Comparison of ENCODE assay signal across 12 cellular contexts in the genomic region with DNA sequence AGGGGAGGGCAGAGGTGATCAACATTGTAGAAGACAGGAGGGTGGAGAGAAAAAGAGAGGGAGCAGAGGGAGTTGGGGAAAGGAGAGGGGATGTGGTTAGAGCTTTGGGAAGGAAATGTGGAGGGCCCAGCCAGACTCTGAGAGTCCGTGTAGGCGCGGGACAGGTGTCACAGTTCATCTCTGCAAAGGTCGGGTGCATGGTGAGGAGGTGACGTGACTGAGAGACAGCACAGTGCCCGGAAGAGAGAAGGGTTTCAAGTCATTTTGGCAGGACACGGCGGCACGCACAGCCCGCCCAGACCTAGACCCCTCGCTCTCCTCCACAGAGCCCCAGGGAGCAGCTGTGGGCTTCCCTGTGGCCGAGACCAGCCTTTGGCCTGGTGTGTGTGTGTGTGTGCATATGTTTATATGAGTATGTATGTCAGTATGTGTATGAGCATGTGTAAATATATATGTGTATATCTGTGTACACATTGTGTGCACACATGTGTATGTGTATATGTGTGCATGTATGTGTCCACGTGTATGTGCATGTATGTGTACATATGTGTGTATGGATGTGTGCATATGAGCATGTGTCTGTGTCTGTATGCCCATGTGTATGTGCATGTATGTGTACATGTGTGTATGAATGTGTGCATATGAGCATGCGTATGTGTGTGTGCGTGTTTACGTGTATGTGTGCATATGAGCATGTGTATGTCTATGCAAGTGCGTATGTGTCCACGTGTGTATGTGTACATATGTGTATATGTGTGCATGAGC.
A peak's percentile ranks its signal among the peaks of the same experiment; 100 is the strongest.
DNase-seq lines count a peak whose midpoint lies in the region; ATAC-seq and TF ChIP-seq lines count a peak whose summit lies in the region.
"Had no signal": no experiment of that assay in that cellular context is flagged by ENCODE, and none has a peak within 500 bp of the region (broad histone marks: within the 10 kb centered on the region; RNA-seq: fewer than 3 reads in every experiment).

No MANE protein-coding gene starts in this region.

- peaks cover 26% of the 10 kb centered on the region for H3K4me1 Mint-ChIP-seq in activated CD8-positive, alpha-beta T cell treated with anti-CD3 and anti-CD28 coated beads, Interleukin-2, amount 10 ng/mL, durations not matched to agents 7 days and 5 days (ENCODE audit: low read depth)
- H3K4me1 Mint-ChIP-seq in Calu3 (ENCODE audit: low read depth, unreplicated experiment): no peaks in the 10 kb centered on the region

- H3K4me3 Mint-ChIP-seq in activated CD8-positive, alpha-beta T cell treated with anti-CD3 and anti-CD28 coated beads, Interleukin-2, amount 10 ng/mL, durations not matched to agents 7 days and 5 days: no peak overlapping the region
- H3K4me3 Mint-ChIP-seq in Calu3 (ENCODE audit: low read depth, unreplicated experiment): no peak overlapping the region

- CTCF ChIA-PET in activated CD8-positive, alpha-beta T cell treated with anti-CD3 and anti-CD28 coated beads, Interleukin-2, amount 10 ng/mL, durations not matched to agents 7 days and 5 days (lab: Charles Lee): interaction anchor here (2.5 kb wide), 1 partner anchor 158 kb away, joined by 10 read pairs; no protein-coding TSS in a partner anchor
- CTCF ChIA-PET in Calu3 (lab: Charles Lee): no interaction called here

- H3K36me3 Mint-ChIP-seq in activated CD8-positive, alpha-beta T cell treated with anti-CD3 and anti-CD28 coated beads, Interleukin-2, amount 10 ng/mL, durations not matched to agents 7 days and 5 days (ENCODE audit: low read depth): no peaks in the 10 kb centered on the region
- peaks cover 8% of the 10 kb centered on the region for H3K36me3 Mint-ChIP-seq in Calu3 (ENCODE audit: insufficient read depth, unreplicated experiment)

- no TSS peak for BruUV-seq in Calu3 (replicated peaks; lab: Mats Ljungman, UMichigan)

- peaks cover 15% of the 10 kb centered on the region for H3K27me3 Mint-ChIP-seq in activated CD8-positive, alpha-beta T cell treated with anti-CD3 and anti-CD28 coated beads, Interleukin-2, amount 10 ng/mL, durations not matched to agents 7 days and 5 days (ENCODE audit: low read depth)
- peaks cover 19% of the 10 kb centered on the region for H3K27me3 Mint-ChIP-seq in Calu3 (ENCODE audit: unreplicated experiment)

- TF ChIP-seq POLR2A in GM15510 (IDR thresholded peaks at IDR 0.05; ENCODE audit: borderline replicate concordance, extremely low read depth, insufficient read length): peak; percentile 29

- POLR2A ChIA-PET in activated CD8-positive, alpha-beta T cell treated with anti-CD3 and anti-CD28 coated beads, Interleukin-2, amount 10 ng/mL, durations not matched to agents 7 days and 5 days (lab: Charles Lee): no interaction called here

- no peaks in the 10 kb centered on the region for H3K9me3 Mint-ChIP-seq in activated CD8-positive, alpha-beta T cell treated with anti-CD3 and anti-CD28 coated beads, Interleukin-2, amount 10 ng/mL, durations not matched to agents 7 days and 5 days (ENCODE audit: insufficient read depth)
- H3K9me3 Mint-ChIP-seq in Calu3 (ENCODE audit: low read depth, unreplicated experiment): no peaks in the 10 kb centered on the region

- ATAC-seq in GM19395 (IDR thresholded peaks at IDR 0.05; ENCODE audit: unreplicated experiment) (peak; percentile 54), HG02885 (IDR thresholded peaks at IDR 0.05; ENCODE audit: poor library complexity, unreplicated experiment) (peak; percentile 54)
- ATAC-seq in activated CD8-positive, alpha-beta T cell treated with anti-CD3 and anti-CD28 coated beads, Interleukin-2, amount 10 ng/mL, durations not matched to agents 7 days and 5 days: no peak
- ATAC-seq: body of pancreas had no signal

- H3K27ac Mint-ChIP-seq in activated CD8-positive, alpha-beta T cell treated with anti-CD3 and anti-CD28 coated beads, Interleukin-2, amount 10 ng/mL, durations not matched to agents 7 days and 5 days: peak overlapping the region; percentile 43
- no peak overlapping the region for H3K27ac Mint-ChIP-seq in Calu3 (ENCODE audit: unreplicated experiment)

- no peak for TF ChIP-seq CTCF in Calu3 (IDR thresholded peaks at IDR 0.05; ENCODE audit: unreplicated experiment)

- peak; percentile 29 for DNase-seq in activated CD8-positive, alpha-beta T cell treated with anti-CD3 and anti-CD28 coated beads, Interleukin-2, amount 10 ng/mL, durations not matched to agents 7 days and 5 days
- DNase-seq in iPS-NIHi7 (ENCODE audit: extremely low spot score) (no peak), Calu3 (no peak)
- no peak for DNase-seq in activated effector memory CD4-positive, alpha-beta T cell treated with Interleukin-2 at 50 U/mL for 16 hours
- DNase-seq: body of pancreas, hypothalamus, mammary epithelial cell, ovary, Peyer's patch had no signal

- intact Hi-C loops in Calu3 (cut with micrococcal nuclease; ENCODE audit: unreplicated experiment): no loop called here
